Comparison of ENCODE assay signal across 11 cellular contexts in the genomic region with DNA sequence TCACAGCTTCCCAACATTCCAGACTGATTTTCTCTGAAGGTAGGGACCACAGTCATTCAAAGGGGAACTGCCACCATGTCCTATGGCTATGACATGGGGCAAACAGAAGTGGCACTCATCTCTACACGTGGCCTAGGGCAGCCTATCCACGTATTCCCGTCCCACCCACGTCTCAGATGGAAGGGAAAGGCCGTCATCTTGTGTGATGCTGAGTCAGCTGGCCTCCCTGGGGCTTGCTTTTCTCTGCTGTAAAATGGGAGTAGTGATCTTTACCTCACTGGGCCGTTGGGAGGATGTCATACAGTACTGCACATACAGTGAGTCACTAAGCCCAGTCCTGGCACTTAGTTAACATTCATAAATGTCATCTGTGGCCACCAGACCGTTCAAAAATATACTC.
DNase-seq lines count a peak whose midpoint lies in the region; TF ChIP-seq lines count a peak whose summit lies in the region.
"Had no signal": no experiment of that assay in that cellular context is flagged by ENCODE, and none has a peak within 500 bp of the region (broad histone marks: within the 10 kb centered on the region; RNA-seq: fewer than 3 reads in every experiment).

No MANE protein-coding gene starts in this region.

- H2BK15ac ChIP-seq in mesenchymal stem cell (ENCODE audit: low read depth, poor library complexity, severe bottlenecking) = no peak overlapping the region

- WGBS in mesenchymal stem cell = 79% methylated on average over 7 of the region's 7 CpGs

- H3K4me1 ChIP-seq in mesenchymal stem cell (ENCODE audit: control insufficient read depth, insufficient read depth, low read depth, low read length) = peaks cover 28% of the 10 kb centered on the region
- peaks cover 10 to 61% (median 51%) of the 10 kb centered on the region in 4 donors for H3K4me1 ChIP-seq in tibial artery
- H3K4me1 ChIP-seq: HAP-1 had no signal

- H2BK120ac ChIP-seq in mesenchymal stem cell (ENCODE audit: low read depth, low read length) = no peak overlapping the region

- H3K36me3 ChIP-seq in mesenchymal stem cell (ENCODE audit: control insufficient read depth in 1 of 2, insufficient read depth in 2 of 2, low read depth in 1 of 2, low read length in 2 of 2) (no peaks in the 10 kb centered on the region), tibial artery (no peaks in the 10 kb centered on the region)
- H3K36me3 ChIP-seq: HAP-1 had no signal

- H3K4me3 ChIP-seq in mesenchymal stem cell (ENCODE audit: insufficient read depth in 1 of 2, low read depth in 1 of 2, low read length in 2 of 2) (no peak overlapping the region), tibial artery (no peak overlapping the region)
- H3K4me3 ChIP-seq: HAP-1 had no signal

- intact Hi-C loops in tibial artery (cut with DNase I; ENCODE audit: low total_unique reads) = no loop called here

- no peak overlapping the region for H2BK5ac ChIP-seq in mesenchymal stem cell (ENCODE audit: low read depth, low read length, poor library complexity, severe bottlenecking)

- TF ChIP-seq CTCF in tibial artery (IDR thresholded peaks at IDR 0.05) = no peak

- H2AFZ ChIP-seq in mesenchymal stem cell (ENCODE audit: low read depth, low read length) = peak overlapping the region; percentile 57

- no peak overlapping the region for H3K27ac ChIP-seq in mesenchymal stem cell (ENCODE audit: low read length, poor library complexity, severe bottlenecking)
- peak overlapping the region; percentile 88 to 89 for H3K27ac ChIP-seq in tibial artery

- H3K4me2 ChIP-seq in mesenchymal stem cell (ENCODE audit: low read length, poor library complexity, severe bottlenecking) = no peak overlapping the region

- H4K8ac ChIP-seq in mesenchymal stem cell (ENCODE audit: low read length) = no peak overlapping the region

- H2BK12ac ChIP-seq in mesenchymal stem cell (ENCODE audit: low read length in 2 of 2) = peak overlapping the region in 1 of 2 experiments; percentile 99

- H3K23ac ChIP-seq in mesenchymal stem cell (ENCODE audit: low read length in 2 of 2) = peak overlapping the region in 1 of 2 experiments; percentile 63

- H3K4ac ChIP-seq in mesenchymal stem cell (ENCODE audit: low read depth in 1 of 2, low read length in 2 of 2) = peak overlapping the region in 1 of 2 experiments; percentile 11

- DNase-seq in activated gamma-delta T cell treated with Interleukin-2 at 50 U/mL for 16 hours (peak; percentile 40), activated gamma-delta T cell (lab: John Stamatoyannopoulos, UW) (no peak), mesenchymal stem cell (no peak), tibial artery (no peak), cortex of kidney (lab: John Stamatoyannopoulos, UW) (no peak), Ammon's horn (ENCODE audit: low spot score) (no peak), mesenteric fat pad (ENCODE audit: low spot score) (no peak)
- DNase-seq in activated T-cell treated with anti-CD3 and anti-CD28 coated beads, Interleukin-2, amount 50 U/mL, for 48 hours = peak; percentile 78 to 79
- DNase-seq: ACHN, NCI-H2171 had no signal

- H3K14ac ChIP-seq in mesenchymal stem cell (ENCODE audit: low read length in 2 of 2) = peak overlapping the region in 1 of 2 experiments; percentile 91

- H3K27me3 ChIP-seq in mesenchymal stem cell (ENCODE audit: control insufficient read depth in 1 of 2, insufficient read depth in 1 of 2, low read length in 2 of 2) (no peaks in the 10 kb centered on the region), tibial artery (no peaks in the 10 kb centered on the region)

- no peak overlapping the region for H4K91ac ChIP-seq in mesenchymal stem cell (ENCODE audit: low read length)

- H3K79me1 ChIP-seq in mesenchymal stem cell (replicated peaks; ENCODE audit: low read length, poor library complexity, severe bottlenecking) = peaks cover 55% of the 10 kb centered on the region

- H3K9ac ChIP-seq in mesenchymal stem cell (ENCODE audit: low read length) = peak overlapping the region; percentile 77

- peak overlapping the region; percentile 28 for H2AK5ac ChIP-seq in mesenchymal stem cell (ENCODE audit: low read length, severe bottlenecking)

- peak overlapping the region in 1 of 2 experiments; percentile 68 for H3K18ac ChIP-seq in mesenchymal stem cell (ENCODE audit: low read depth in 1 of 2, low read length in 2 of 2)

- H3K9me3 ChIP-seq in mesenchymal stem cell (ENCODE audit: control insufficient read depth, low read length) (no peaks in the 10 kb centered on the region), tibial artery (no peaks in the 10 kb centered on the region)
- H3K9me3 ChIP-seq: HAP-1 had no signal

Comparison
In these comparisons a context has a peak if more than half of its experiments do, and no peak if none do; other contexts are left out.
1. DNase-seq: peak in activated gamma-delta T cell treated with Interleukin-2 at 50 U/mL for 16 hours (single experiment) and activated T-cell treated with anti-CD3 and anti-CD28 coated beads, Interleukin-2, amount 50 U/mL, for 48 hours (2 of 2); none in activated gamma-delta T cell (single experiment), mesenchymal stem cell (single experiment), tibial artery (0 of 2), cortex of kidney (single experiment), Ammon's horn (single experiment) and mesenteric fat pad (single experiment).